ENCODE assay signal across 1 cellular context in the genomic region with DNA sequence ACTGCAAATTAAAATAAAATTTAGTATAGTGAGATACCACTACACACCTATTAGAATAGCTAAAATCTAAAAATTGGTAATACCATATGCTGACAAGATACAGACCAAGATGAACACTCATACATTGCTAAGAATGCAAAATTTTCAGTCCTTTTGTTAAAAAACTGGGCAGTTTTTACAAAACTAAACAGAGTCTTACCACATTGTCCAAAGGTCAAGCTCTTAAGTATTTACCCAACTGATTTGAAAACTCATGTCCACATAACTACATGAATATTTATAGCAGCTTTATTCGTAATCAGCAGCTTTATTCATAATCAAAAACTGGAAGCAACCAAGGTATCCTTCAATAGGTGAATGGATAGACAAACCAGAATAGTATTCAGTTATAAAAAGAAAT.
TF ChIP-seq lines count a peak whose summit lies in the region.

No MANE protein-coding gene starts in this region.

TF ChIP-seq in HepG2, 621 proteins besides CTCF, POLR2A, EP300 and RAD21:
- TF ChIP-seq ZNF160 (CRISPR knock-in tag; IDR thresholded peaks at IDR 0.05) (no peak), SOX13 (IDR thresholded peaks at IDR 0.05) (no peak), SOX13 (CRISPR knock-in tag; conservative IDR thresholded peaks at IDR 0.05 in 1 of 2, IDR thresholded peaks at IDR 0.05 in 1 of 2) (peak in 1 of 2 experiments; percentile 13; a peak in 1 of 4 replicates), TBX3 (IDR thresholded peaks at IDR 0.05; ENCODE audit: borderline replicate concordance) (no peak), MEIS1 (CRISPR knock-in tag; IDR thresholded peaks at IDR 0.05; ENCODE audit: borderline replicate concordance) (no peak), MTF1 (CRISPR knock-in tag; IDR thresholded peaks at IDR 0.05) (no peak), HNF4A (CRISPR knock-in tag; IDR thresholded peaks at IDR 0.05) (peak; percentile 52), SNAPC2 (CRISPR knock-in tag; IDR thresholded peaks at IDR 0.05) (0 out of 2 replicates have a peak, but pooled peaks have one; percentile 7), GPN1 (CRISPR knock-in tag; IDR thresholded peaks at IDR 0.05; ENCODE audit: borderline replicate concordance) (no peak), HNF4G (IDR thresholded peaks at IDR 0.05; ENCODE audit: borderline replicate concordance, low read depth, low read length) (peak; percentile 14; the same call in 1 of the 2 replicates), HNF4G (CRISPR knock-in tag; IDR thresholded peaks at IDR 0.05; ENCODE audit: borderline replicate concordance, low read depth) (no peak)
- TF ChIP-seq, protein P1, sequence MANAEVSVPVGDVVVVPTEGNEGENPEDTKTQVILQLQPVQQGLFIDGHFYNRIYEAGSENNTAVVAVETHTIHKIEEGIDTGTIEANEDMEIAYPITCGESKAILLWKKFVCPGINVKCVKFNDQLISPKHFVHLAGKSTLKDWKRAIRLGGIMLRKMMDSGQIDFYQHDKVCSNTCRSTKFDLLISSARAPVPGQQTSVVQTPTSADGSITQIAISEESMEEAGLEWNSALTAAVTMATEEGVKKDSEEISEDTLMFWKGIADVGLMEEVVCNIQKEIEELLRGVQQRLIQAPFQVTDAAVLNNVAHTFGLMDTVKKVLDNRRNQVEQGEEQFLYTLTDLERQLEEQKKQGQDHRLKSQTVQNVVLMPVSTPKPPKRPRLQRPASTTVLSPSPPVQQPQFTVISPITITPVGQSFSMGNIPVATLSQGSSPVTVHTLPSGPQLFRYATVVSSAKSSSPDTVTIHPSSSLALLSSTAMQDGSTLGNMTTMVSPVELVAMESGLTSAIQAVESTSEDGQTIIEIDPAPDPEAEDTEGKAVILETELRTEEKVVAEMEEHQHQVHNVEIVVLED (CRISPR knock-in tag; IDR thresholded peaks at IDR 0.05; ENCODE audit: borderline replicate concordance), result no peak
- TF ChIP-seq, protein P2, sequence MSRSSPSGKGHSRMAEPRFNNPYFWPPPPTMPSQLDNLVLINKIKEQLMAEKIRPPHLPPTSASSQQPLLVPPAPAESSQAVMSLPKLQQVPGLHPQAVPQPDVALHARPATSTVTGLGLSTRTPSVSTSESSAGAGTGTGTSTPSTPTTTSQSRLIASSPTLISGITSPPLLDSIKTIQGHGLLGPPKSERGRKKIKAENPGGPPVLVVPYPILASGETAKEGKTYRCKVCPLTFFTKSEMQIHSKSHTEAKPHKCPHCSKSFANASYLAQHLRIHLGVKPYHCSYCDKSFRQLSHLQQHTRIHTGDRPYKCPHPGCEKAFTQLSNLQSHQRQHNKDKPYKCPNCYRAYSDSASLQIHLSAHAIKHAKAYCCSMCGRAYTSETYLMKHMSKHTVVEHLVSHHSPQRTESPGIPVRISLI (CRISPR knock-in tag; IDR thresholded peaks at IDR 0.05; ENCODE audit: borderline replicate concordance), result 0 out of 2 replicates have a peak, but pooled peaks have one; percentile 6
- TF ChIP-seq, protein P3, sequence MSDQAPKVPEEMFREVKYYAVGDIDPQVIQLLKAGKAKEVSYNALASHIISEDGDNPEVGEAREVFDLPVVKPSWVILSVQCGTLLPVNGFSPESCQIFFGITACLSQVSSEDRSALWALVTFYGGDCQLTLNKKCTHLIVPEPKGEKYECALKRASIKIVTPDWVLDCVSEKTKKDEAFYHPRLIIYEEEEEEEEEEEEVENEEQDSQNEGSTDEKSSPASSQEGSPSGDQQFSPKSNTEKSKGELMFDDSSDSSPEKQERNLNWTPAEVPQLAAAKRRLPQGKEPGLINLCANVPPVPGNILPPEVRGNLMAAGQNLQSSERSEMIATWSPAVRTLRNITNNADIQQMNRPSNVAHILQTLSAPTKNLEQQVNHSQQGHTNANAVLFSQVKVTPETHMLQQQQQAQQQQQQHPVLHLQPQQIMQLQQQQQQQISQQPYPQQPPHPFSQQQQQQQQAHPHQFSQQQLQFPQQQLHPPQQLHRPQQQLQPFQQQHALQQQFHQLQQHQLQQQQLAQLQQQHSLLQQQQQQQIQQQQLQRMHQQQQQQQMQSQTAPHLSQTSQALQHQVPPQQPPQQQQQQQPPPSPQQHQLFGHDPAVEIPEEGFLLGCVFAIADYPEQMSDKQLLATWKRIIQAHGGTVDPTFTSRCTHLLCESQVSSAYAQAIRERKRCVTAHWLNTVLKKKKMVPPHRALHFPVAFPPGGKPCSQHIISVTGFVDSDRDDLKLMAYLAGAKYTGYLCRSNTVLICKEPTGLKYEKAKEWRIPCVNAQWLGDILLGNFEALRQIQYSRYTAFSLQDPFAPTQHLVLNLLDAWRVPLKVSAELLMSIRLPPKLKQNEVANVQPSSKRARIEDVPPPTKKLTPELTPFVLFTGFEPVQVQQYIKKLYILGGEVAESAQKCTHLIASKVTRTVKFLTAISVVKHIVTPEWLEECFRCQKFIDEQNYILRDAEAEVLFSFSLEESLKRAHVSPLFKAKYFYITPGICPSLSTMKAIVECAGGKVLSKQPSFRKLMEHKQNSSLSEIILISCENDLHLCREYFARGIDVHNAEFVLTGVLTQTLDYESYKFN (CRISPR knock-in tag; conservative IDR thresholded peaks at IDR 0.05), result peak; percentile 38; the same call in 1 of the 2 replicates
- TF ChIP-seq, protein P4, sequence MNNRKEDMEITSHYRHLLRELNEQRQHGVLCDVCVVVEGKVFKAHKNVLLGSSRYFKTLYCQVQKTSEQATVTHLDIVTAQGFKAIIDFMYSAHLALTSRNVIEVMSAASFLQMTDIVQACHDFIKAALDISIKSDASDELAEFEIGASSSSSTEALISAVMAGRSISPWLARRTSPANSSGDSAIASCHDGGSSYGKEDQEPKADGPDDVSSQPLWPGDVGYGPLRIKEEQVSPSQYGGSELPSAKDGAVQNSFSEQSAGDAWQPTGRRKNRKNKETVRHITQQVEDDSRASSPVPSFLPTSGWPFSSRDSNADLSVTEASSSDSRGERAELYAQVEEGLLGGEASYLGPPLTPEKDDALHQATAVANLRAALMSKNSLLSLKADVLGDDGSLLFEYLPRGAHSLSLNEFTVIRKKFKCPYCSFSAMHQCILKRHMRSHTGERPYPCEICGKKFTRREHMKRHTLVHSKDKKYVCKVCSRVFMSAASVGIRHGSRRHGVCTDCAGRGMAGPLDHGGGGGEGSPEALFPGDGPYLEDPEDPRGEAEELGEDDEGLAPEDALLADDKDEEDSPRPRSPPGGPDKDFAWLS (CRISPR knock-in tag; IDR thresholded peaks at IDR 0.05; ENCODE audit: borderline replicate concordance), result no peak
- TF ChIP-seq, protein P5, sequence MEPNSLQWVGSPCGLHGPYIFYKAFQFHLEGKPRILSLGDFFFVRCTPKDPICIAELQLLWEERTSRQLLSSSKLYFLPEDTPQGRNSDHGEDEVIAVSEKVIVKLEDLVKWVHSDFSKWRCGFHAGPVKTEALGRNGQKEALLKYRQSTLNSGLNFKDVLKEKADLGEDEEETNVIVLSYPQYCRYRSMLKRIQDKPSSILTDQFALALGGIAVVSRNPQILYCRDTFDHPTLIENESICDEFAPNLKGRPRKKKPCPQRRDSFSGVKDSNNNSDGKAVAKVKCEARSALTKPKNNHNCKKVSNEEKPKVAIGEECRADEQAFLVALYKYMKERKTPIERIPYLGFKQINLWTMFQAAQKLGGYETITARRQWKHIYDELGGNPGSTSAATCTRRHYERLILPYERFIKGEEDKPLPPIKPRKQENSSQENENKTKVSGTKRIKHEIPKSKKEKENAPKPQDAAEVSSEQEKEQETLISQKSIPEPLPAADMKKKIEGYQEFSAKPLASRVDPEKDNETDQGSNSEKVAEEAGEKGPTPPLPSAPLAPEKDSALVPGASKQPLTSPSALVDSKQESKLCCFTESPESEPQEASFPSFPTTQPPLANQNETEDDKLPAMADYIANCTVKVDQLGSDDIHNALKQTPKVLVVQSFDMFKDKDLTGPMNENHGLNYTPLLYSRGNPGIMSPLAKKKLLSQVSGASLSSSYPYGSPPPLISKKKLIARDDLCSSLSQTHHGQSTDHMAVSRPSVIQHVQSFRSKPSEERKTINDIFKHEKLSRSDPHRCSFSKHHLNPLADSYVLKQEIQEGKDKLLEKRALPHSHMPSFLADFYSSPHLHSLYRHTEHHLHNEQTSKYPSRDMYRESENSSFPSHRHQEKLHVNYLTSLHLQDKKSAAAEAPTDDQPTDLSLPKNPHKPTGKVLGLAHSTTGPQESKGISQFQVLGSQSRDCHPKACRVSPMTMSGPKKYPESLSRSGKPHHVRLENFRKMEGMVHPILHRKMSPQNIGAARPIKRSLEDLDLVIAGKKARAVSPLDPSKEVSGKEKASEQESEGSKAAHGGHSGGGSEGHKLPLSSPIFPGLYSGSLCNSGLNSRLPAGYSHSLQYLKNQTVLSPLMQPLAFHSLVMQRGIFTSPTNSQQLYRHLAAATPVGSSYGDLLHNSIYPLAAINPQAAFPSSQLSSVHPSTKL (CRISPR knock-in tag; IDR thresholded peaks at IDR 0.05), result no peak
TF ChIP-seq in HepG2: peak in this region for 6.
